Comparison of ENCODE assay signal across 16 cellular contexts in genomic region chr22:20630873-20631617, GRCh38.
DNase-seq lines count a peak whose midpoint lies in the region; ATAC-seq, FAIRE-seq and TF ChIP-seq lines count a peak whose summit lies in the region.
"Had no signal": no experiment of that assay in that cellular context is flagged by ENCODE, and none has a peak within 500 bp of the region (broad histone marks: within the 10 kb centered on the region; RNA-seq: fewer than 3 reads in every experiment).

No MANE protein-coding gene starts in this region.

- peaks cover 36% of the 10 kb centered on the region for H3K4me1 ChIP-seq in HepG2 (ENCODE audit: insufficient read depth, low read length)
- H3K4me1 ChIP-seq in neuronal stem cell (ENCODE audit: control insufficient read depth in 2 of 2, insufficient read depth in 1 of 2, low read depth in 1 of 2, low read length in 2 of 2): no peaks in the 10 kb centered on the region
- no peaks in the 10 kb centered on the region for H3K4me1 ChIP-seq in BE2C
- H3K4me1 ChIP-seq: Caco-2 had no signal

- no peak for FAIRE-seq in HepG2 (lab: Jason Lieb, UNC)
- peak; percentile 32 for FAIRE-seq in urothelium cell line (lab: Jason Lieb, UNC)

- in situ Hi-C loops in HepG2 (cut with HindIII; ENCODE audit: extremely low pct_ligation_motif_present, low pct_unique_long_range_greater_than_20kb): loop anchor here (10.0 kb wide), 1 partner anchor 56 kb away; no protein-coding TSS in a partner anchor

- no peaks in the 10 kb centered on the region for H3K79me2 ChIP-seq in HepG2 (ENCODE audit: insufficient read depth, low read length)

- no peak for ATAC-seq in activated naive CD4-positive, alpha-beta T cell treated with anti-CD3 and anti-CD28 coated beads, Interleukin-2, amount 50 U/mL, for 72 hours
- ATAC-seq in HepG2 (peak; percentile 70), HG03460 (IDR thresholded peaks at IDR 0.05; ENCODE audit: unreplicated experiment) (no peak)
- ATAC-seq: GM23338 had no signal

- H3K9ac ChIP-seq in HepG2 (ENCODE audit: insufficient read depth, low read depth, low read length) (peak overlapping the region; percentile 31; the same call in 1 of the 2 replicates), neuronal stem cell (ENCODE audit: low read depth, low read length, poor library complexity) (peak overlapping the region; percentile 34)
- H3K9ac ChIP-seq: BLaER1 had no signal

- H4K20me1 ChIP-seq in HepG2 (ENCODE audit: insufficient read depth, low read length): no peaks in the 10 kb centered on the region
- H4K20me1 ChIP-seq: BLaER1 had no signal

- H3K36me3 ChIP-seq in HepG2 (replicated peaks in 1 of 2; ENCODE audit: control insufficient read depth in 1 of 2, insufficient read depth in 2 of 2, low read length in 2 of 2) (no peaks in the 10 kb centered on the region), neuronal stem cell (replicated peaks in 1 of 2; ENCODE audit: control insufficient read depth in 2 of 2, insufficient read depth in 2 of 2, low read length in 2 of 2) (no peaks in the 10 kb centered on the region), BE2C (no peaks in the 10 kb centered on the region)
- H3K36me3 ChIP-seq: BLaER1 had no signal

- H3K79me1 ChIP-seq in neuronal stem cell (ENCODE audit: low read depth, low read length): no peaks in the 10 kb centered on the region

- H2AFZ ChIP-seq in HepG2 (ENCODE audit: low read length): no peak overlapping the region
- no peak overlapping the region for H2AFZ ChIP-seq in neuronal stem cell (ENCODE audit: low read length)
- H2AFZ ChIP-seq: GM23338 had no signal

- DNase-seq in activated naive CD4-positive, alpha-beta T cell treated with anti-CD3 and anti-CD28 coated beads, Interleukin-2, amount 50 U/mL, for 72 hours (ENCODE audit: low spot score in 2 of 2): no peak
- peak; percentile 28 for DNase-seq in HepG2 (ENCODE audit: low spot score)
- DNase-seq in neuronal stem cell (ENCODE audit: low spot score): no peak
- no peak for DNase-seq in urothelium cell line (ENCODE audit: low spot score)
- DNase-seq in BE2C: no peak
- DNase-seq in NCI-H2171 (lab: John Stamatoyannopoulos, UW): no peak
- DNase-seq: Caco-2; CD8-positive, alpha-beta memory T cell; DMS53; GF-D8; H9 had no signal

- no peaks in the 10 kb centered on the region for H3K9me3 Mint-ChIP-seq in activated naive CD4-positive, alpha-beta T cell treated with anti-CD3 and anti-CD28 coated beads, Interleukin-2, amount 50 U/mL, for 24 hours
- H3K9me3 Mint-ChIP-seq in activated naive CD4-positive, alpha-beta T cell treated with anti-CD3 and anti-CD28 coated beads, Interleukin-2, amount 50 U/mL, for 72 hours: no peaks in the 10 kb centered on the region
- H3K9me3 Mint-ChIP-seq: CD8-positive, alpha-beta memory T cell; GM23338; H9 had no signal

- intact Hi-C loops in HepG2 (cut with micrococcal nuclease; ENCODE audit: unreplicated experiment): no loop called here

- H3K4me1 Mint-ChIP-seq in activated naive CD4-positive, alpha-beta T cell treated with anti-CD3 and anti-CD28 coated beads, Interleukin-2, amount 50 U/mL, for 24 hours: no peaks in the 10 kb centered on the region
- H3K4me1 Mint-ChIP-seq: CD8-positive, alpha-beta memory T cell had no signal

- CTCF ChIA-PET in HepG2 (lab: Yijun Ruan, JAX; ENCODE audit: low intra/inter-chr PET ratio, low total read pairs): no interaction called here

- no peak overlapping the region for H2BK15ac ChIP-seq in neuronal stem cell (ENCODE audit: low read length)

- no peak overlapping the region for H2BK12ac ChIP-seq in neuronal stem cell (ENCODE audit: low read length)

- peak overlapping the region; percentile 26 for H3K27ac ChIP-seq in HepG2 (ENCODE audit: extremely low read length, insufficient read depth, low read length)
- no peak overlapping the region for H3K27ac ChIP-seq in neuronal stem cell (replicated peaks; ENCODE audit: low read length)
- H3K27ac ChIP-seq: 22Rv1, BLaER1 had no signal

- H4K91ac ChIP-seq in neuronal stem cell (ENCODE audit: low read depth, low read length, poor library complexity): no peak overlapping the region

- 30% methylated on average over 2 of the region's 10 CpGs for WGBS in HepG2 (ENCODE audit: low lambda C conversion rate)
- WGBS in neuronal stem cell (ENCODE audit: extremely low coverage in 2 of 2, insufficient read length in 2 of 2, insufficient replicate concordance in 1 of 2), 2 donors: no CpG with 5 or more reads among the region's 10 CpGs

- H4K8ac ChIP-seq in neuronal stem cell (ENCODE audit: low read depth, low read length): no peak overlapping the region

- TF ChIP-seq RAD21 in HepG2 (CRISPR knock-in tag; IDR thresholded peaks at IDR 0.05): 0 out of 2 replicates have a peak, but pooled peaks have one; percentile 14

- H3K27me3 Mint-ChIP-seq in activated naive CD4-positive, alpha-beta T cell treated with anti-CD3 and anti-CD28 coated beads, Interleukin-2, amount 50 U/mL, for 24 hours: no peaks in the 10 kb centered on the region

- 0 out of 4 replicates have a peak, but pooled peaks of 1 of the 2 experiments have one; percentile 16 for TF ChIP-seq EP300 in HepG2 (IDR thresholded peaks at IDR 0.05; ENCODE audit: low read depth in 2 of 2, low read length in 2 of 2)
- no peak for TF ChIP-seq EP300 in HepG2 (CRISPR knock-in tag; IDR thresholded peaks at IDR 0.05; ENCODE audit: borderline replicate concordance)

- POLR2A ChIA-PET in HepG2 (lab: Yijun Ruan, JAX): no interaction called here

- H3K27me3 ChIP-seq in HepG2 (ENCODE audit: control insufficient read depth in 1 of 2, insufficient read depth in 2 of 2, low read length in 2 of 2) (peaks cover 0 to 3% of the 10 kb centered on the region in 2 experiments; a peak in 1 of 5 replicates), neuronal stem cell (ENCODE audit: control insufficient read depth in 3 of 3, insufficient read depth in 3 of 3, low read depth in 1 of 3, low read length in 3 of 3) (peaks cover 0 to 8% (median 0%) of the 10 kb centered on the region in 3 experiments), BE2C (no peaks in the 10 kb centered on the region)
- H3K27me3 ChIP-seq: BLaER1 had no signal

- TF ChIP-seq CTCF in HepG2 (CRISPR knock-in tag; IDR thresholded peaks at IDR 0.05): no peak
- no peak for TF ChIP-seq CTCF in BE2C (IDR thresholded peaks at IDR 0.05; ENCODE audit: low read depth, low read length)

- H3K14ac ChIP-seq in neuronal stem cell (ENCODE audit: low read length): no peak overlapping the region

- H3K27ac Mint-ChIP-seq in activated naive CD4-positive, alpha-beta T cell treated with anti-CD3 and anti-CD28 coated beads, Interleukin-2, amount 50 U/mL, for 24 hours: peak overlapping the region; percentile 51
- H3K27ac Mint-ChIP-seq in activated naive CD4-positive, alpha-beta T cell treated with anti-CD3 and anti-CD28 coated beads, Interleukin-2, amount 50 U/mL, for 72 hours: no peak overlapping the region
- H3K27ac Mint-ChIP-seq: GM23338, H9 had no signal

- no peak overlapping the region for H3K4me3 Mint-ChIP-seq in activated naive CD4-positive, alpha-beta T cell treated with anti-CD3 and anti-CD28 coated beads, Interleukin-2, amount 50 U/mL, for 24 hours
- H3K4me3 Mint-ChIP-seq: GM23338, H9 had no signal

- H3K4me2 ChIP-seq in HepG2 (ENCODE audit: low read depth, low read length) (peak overlapping the region; percentile 76), neuronal stem cell (ENCODE audit: insufficient read depth, low read length, poor library complexity, severe bottlenecking) (no peak overlapping the region)
- H3K4me2 ChIP-seq: BLaER1, GM23338 had no signal

- H3K4me3 ChIP-seq in HepG2 (replicated peaks in 1 of 3; ENCODE audit: insufficient read depth in 1 of 3, low read depth in 2 of 3, low read length in 3 of 3): peak overlapping the region in 1 of 3 experiments; percentile 60; a peak in 2 of 6 replicates
- H3K4me3 ChIP-seq in neuronal stem cell (ENCODE audit: low read length in 2 of 2): no peak overlapping the region
- no peak overlapping the region for H3K4me3 ChIP-seq in BE2C (ENCODE audit: low read depth, low read length)
- H3K4me3 ChIP-seq: BLaER1, GM23338 had no signal

- H3K36me3 Mint-ChIP-seq in activated naive CD4-positive, alpha-beta T cell treated with anti-CD3 and anti-CD28 coated beads, Interleukin-2, amount 50 U/mL, for 24 hours: no peaks in the 10 kb centered on the region
- H3K36me3 Mint-ChIP-seq in activated naive CD4-positive, alpha-beta T cell treated with anti-CD3 and anti-CD28 coated beads, Interleukin-2, amount 50 U/mL, for 72 hours: no peaks in the 10 kb centered on the region
- H3K36me3 Mint-ChIP-seq: CD8-positive, alpha-beta memory T cell had no signal

- no peak overlapping the region for H3K4ac ChIP-seq in neuronal stem cell (ENCODE audit: low read length)

- BruUV-seq in HepG2 (replicated peaks; lab: Mats Ljungman, UMichigan): no TSS peak

- no peak for TF ChIP-seq POLR2A in HepG2 (IDR thresholded peaks at IDR 0.05; ENCODE audit: insufficient read depth in 1 of 2, low read depth in 2 of 2, low read length in 2 of 2)

- H2BK5ac ChIP-seq in neuronal stem cell (ENCODE audit: low read length): no peak overlapping the region

- peak overlapping the region; percentile 49 for H3K23ac ChIP-seq in neuronal stem cell (ENCODE audit: low read depth, low read length, poor library complexity)

- H3K9me3 ChIP-seq in HepG2 (ENCODE audit: low read length): no peaks in the 10 kb centered on the region
- no peaks in the 10 kb centered on the region for H3K9me3 ChIP-seq in neuronal stem cell (replicated peaks in 1 of 2; ENCODE audit: control insufficient read depth in 2 of 2, insufficient read depth in 1 of 2, low read depth in 1 of 2, low read length in 2 of 2)
- no peaks in the 10 kb centered on the region for H3K9me3 ChIP-seq in BE2C
- H3K9me3 ChIP-seq: BLaER1, Caco-2 had no signal

- H2AK5ac ChIP-seq in neuronal stem cell (ENCODE audit: low read depth, low read length): peak overlapping the region; percentile 79

- no peak overlapping the region for H3K18ac ChIP-seq in neuronal stem cell (ENCODE audit: low read length)

- no peak overlapping the region for H2BK120ac ChIP-seq in neuronal stem cell (ENCODE audit: low read depth, low read length)

TF ChIP-seq in HepG2, 621 proteins besides CTCF, POLR2A, EP300 and RAD21 (continues in another document):
- TF ChIP-seq FOXO1 (CRISPR knock-in tag; IDR thresholded peaks at IDR 0.05) (peak; percentile 40; the same call in 1 of the 2 replicates), ZNF333 (CRISPR knock-in tag; IDR thresholded peaks at IDR 0.05; ENCODE audit: borderline replicate concordance) (no peak), KDM5B (CRISPR knock-in tag; IDR thresholded peaks at IDR 0.05; ENCODE audit: borderline replicate concordance) (no peak), HNF4A (CRISPR knock-in tag; IDR thresholded peaks at IDR 0.05) (peak; percentile 74), GATAD2A (CRISPR knock-in tag; IDR thresholded peaks at IDR 0.05) (peak; percentile 27; the same call in 1 of the 2 replicates)
